8 cellular contexts compared by ENCODE assay signal in genomic region chr20:59825944-59826759, GRCh38.
A peak's percentile ranks its signal among the peaks of the same experiment; 100 is the strongest.
DNase-seq lines count a peak whose midpoint lies in the region; ATAC-seq, FAIRE-seq and TF ChIP-seq lines count a peak whose summit lies in the region.

No MANE protein-coding gene starts in this region.

- TF ChIP-seq CTCF in heart left ventricle (IDR thresholded peaks at IDR 0.05) (no peak), GM13977 (IDR thresholded peaks at IDR 0.05; ENCODE audit: extremely low read depth, insufficient read depth, missing control alignments) (no peak)

- H3K9me3 ChIP-seq in heart left ventricle = no peaks in the 10 kb centered on the region
- H3K9me3 ChIP-seq in small intestine (ENCODE audit: control insufficient read depth, low read depth) = no peaks in the 10 kb centered on the region

- in situ Hi-C loops in GM13977 (cut with MboI; ENCODE audit: low pct_unique_long_range_greater_than_20kb, low sequenced_read_pairs, unreplicated experiment) = no loop called here

- H3K4me3 ChIP-seq in heart left ventricle (no peak overlapping the region), small intestine (ENCODE audit: low read depth in 1 of 2, low read length in 2 of 2) (no peak overlapping the region)

- H3K27me3 ChIP-seq in heart left ventricle (no peaks in the 10 kb centered on the region), small intestine (ENCODE audit: control insufficient read depth in 2 of 2, insufficient read depth in 2 of 2, low read length in 2 of 2) (no peaks in the 10 kb centered on the region)

- DNase-seq in LoVo (ENCODE audit: low spot score) (peak; percentile 29), NCI-H69 (lab: John Stamatoyannopoulos, UW) (peak; percentile 48), heart left ventricle (no peak), small intestine (peak; percentile 99), GM13977 (ENCODE audit: low spot score) (no peak), CD1c-positive myeloid dendritic cell (ENCODE audit: extremely low spot score) (no peak), frontal cortex (ENCODE audit: low spot score in 2 of 2) (no peak), NCI-H446 treated with DMSO at 0.1 percent for 48 hours (lab: John Stamatoyannopoulos, UW) (no peak)

- no peak for TF ChIP-seq POLR2A in heart left ventricle (IDR thresholded peaks at IDR 0.05)

- H3K36me3 ChIP-seq in heart left ventricle (no peaks in the 10 kb centered on the region), small intestine (ENCODE audit: control insufficient read depth in 2 of 2, insufficient read depth in 2 of 2, low read length in 2 of 2) (no peaks in the 10 kb centered on the region)

- H3K27ac ChIP-seq in heart left ventricle (no peak overlapping the region), small intestine (ENCODE audit: low read depth in 1 of 2, low read length in 1 of 2) (peak overlapping the region; percentile 90 to 95)

- intact Hi-C loops in heart left ventricle (cut with DNase I) = no loop called here

- FAIRE-seq in small intestine (lab: Jason Lieb, UNC) = no peak
- FAIRE-seq in frontal cortex (lab: Jason Lieb, UNC) = no peak

- peaks cover 0 to 40% (median 2%) of the 10 kb centered on the region in 12 donors for H3K4me1 ChIP-seq in heart left ventricle
- H3K4me1 ChIP-seq in small intestine (ENCODE audit: control insufficient read depth in 2 of 2, insufficient read depth in 1 of 2, low read depth in 1 of 2, low read length in 1 of 2) = peaks cover 4 to 11% of the 10 kb centered on the region in 2 donors

- WGBS in heart left ventricle, 4 donors = 67 to 84% (median 75%) methylated on average over 11 of the region's 11 CpGs
- WGBS in small intestine, 3 donors = 35 to 65% (median 36%) methylated on average over 11 of the region's 11 CpGs

- peak; percentile 26 to 76 (median 50) for ATAC-seq in heart left ventricle

Comparison
In these comparisons a context has a peak if more than half of its experiments do, and no peak if none do; other contexts are left out.
1. DNase-seq: peak in LoVo (single experiment), NCI-H69 (single experiment) and small intestine (single experiment); none in heart left ventricle (0 of 5), GM13977 (single experiment), CD1c-positive myeloid dendritic cell (single experiment), frontal cortex (0 of 2) and NCI-H446 treated with DMSO at 0.1 percent for 48 hours (single experiment).
2. H3K27ac ChIP-seq: peak in small intestine (2 of 2); none in heart left ventricle (0 of 12).